ENCODE assay signal across 1 cellular context in the genomic region with DNA sequence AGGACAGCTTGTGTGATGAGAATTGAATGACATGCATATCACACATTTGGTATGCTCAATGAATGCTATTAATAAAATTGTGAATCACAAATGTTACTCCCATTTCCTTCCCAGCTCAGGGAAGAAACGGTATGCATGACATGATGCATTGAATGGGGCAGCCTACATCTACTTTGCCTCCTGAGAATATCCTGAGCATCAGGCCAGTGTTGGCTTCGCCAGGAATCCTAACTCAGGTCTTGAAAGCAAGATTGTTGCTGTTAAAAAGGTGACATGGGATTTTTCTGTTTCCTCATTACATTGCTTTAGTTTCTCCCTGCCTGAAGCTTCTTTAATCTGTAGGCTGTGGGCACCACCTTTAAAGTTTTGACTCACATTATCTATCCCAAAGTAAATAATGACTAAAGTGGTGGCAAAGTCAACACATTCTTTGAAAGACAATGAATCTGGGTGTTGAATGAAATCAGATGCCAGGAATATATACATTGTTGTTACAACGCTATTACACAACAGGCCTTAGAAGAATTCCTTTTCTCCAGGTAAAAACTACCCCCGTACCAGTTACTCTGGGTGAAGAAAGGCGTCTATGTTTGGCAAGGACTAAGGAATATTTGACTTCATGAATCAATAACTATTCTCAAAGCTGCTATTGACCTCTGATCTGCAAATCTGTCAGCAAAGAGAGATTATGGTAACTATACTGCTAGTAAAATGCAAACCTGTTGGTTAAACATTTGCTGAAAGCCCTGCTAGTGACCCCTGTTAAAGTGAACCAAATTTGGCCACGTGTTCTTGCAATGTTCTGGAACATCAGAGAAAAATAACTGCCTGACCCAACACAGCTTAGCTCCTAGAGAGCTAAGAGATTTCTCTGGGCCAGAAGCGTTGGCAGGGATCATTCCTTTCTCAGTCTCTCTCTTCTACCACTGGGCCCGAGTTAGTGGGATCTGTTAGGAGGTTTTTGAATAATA.
TF ChIP-seq lines count a peak whose summit lies in the region.

No MANE protein-coding gene starts in this region.

TF ChIP-seq in HepG2, 621 proteins besides CTCF, POLR2A, EP300 and RAD21 (continued from another document and continues in another):
- TF ChIP-seq, protein P1, sequence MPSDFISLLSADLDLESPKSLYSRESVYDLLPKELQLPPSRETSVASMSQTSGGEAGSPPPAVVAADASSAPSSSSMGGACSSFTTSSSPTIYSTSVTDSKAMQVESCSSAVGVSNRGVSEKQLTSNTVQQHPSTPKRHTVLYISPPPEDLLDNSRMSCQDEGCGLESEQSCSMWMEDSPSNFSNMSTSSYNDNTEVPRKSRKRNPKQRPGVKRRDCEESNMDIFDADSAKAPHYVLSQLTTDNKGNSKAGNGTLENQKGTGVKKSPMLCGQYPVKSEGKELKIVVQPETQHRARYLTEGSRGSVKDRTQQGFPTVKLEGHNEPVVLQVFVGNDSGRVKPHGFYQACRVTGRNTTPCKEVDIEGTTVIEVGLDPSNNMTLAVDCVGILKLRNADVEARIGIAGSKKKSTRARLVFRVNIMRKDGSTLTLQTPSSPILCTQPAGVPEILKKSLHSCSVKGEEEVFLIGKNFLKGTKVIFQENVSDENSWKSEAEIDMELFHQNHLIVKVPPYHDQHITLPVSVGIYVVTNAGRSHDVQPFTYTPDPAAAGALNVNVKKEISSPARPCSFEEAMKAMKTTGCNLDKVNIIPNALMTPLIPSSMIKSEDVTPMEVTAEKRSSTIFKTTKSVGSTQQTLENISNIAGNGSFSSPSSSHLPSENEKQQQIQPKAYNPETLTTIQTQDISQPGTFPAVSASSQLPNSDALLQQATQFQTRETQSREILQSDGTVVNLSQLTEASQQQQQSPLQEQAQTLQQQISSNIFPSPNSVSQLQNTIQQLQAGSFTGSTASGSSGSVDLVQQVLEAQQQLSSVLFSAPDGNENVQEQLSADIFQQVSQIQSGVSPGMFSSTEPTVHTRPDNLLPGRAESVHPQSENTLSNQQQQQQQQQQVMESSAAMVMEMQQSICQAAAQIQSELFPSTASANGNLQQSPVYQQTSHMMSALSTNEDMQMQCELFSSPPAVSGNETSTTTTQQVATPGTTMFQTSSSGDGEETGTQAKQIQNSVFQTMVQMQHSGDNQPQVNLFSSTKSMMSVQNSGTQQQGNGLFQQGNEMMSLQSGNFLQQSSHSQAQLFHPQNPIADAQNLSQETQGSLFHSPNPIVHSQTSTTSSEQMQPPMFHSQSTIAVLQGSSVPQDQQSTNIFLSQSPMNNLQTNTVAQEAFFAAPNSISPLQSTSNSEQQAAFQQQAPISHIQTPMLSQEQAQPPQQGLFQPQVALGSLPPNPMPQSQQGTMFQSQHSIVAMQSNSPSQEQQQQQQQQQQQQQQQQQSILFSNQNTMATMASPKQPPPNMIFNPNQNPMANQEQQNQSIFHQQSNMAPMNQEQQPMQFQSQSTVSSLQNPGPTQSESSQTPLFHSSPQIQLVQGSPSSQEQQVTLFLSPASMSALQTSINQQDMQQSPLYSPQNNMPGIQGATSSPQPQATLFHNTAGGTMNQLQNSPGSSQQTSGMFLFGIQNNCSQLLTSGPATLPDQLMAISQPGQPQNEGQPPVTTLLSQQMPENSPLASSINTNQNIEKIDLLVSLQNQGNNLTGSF (CRISPR knock-in tag; IDR thresholded peaks at IDR 0.05) = no peak
- no peak for TF ChIP-seq POLR2G (IDR thresholded peaks at IDR 0.05; ENCODE audit: low read depth, low read length)
- TF ChIP-seq ZNF792 (CRISPR knock-in tag; IDR thresholded peaks at IDR 0.05) = peak; percentile 67; the same call in 1 of the 2 replicates
- 0 out of 2 replicates have a peak, but pooled peaks have one; percentile 41 for TF ChIP-seq SRF (IDR thresholded peaks at IDR 0.05; ENCODE audit: low read depth, low read length)
- no peak for TF ChIP-seq SMAD1 (CRISPR knock-in tag; IDR thresholded peaks at IDR 0.05; ENCODE audit: borderline replicate concordance, low read depth)
- no peak for TF ChIP-seq SNRNP70 (IDR thresholded peaks at IDR 0.05; ENCODE audit: low read depth, low read length)
- TF ChIP-seq, protein P2, sequence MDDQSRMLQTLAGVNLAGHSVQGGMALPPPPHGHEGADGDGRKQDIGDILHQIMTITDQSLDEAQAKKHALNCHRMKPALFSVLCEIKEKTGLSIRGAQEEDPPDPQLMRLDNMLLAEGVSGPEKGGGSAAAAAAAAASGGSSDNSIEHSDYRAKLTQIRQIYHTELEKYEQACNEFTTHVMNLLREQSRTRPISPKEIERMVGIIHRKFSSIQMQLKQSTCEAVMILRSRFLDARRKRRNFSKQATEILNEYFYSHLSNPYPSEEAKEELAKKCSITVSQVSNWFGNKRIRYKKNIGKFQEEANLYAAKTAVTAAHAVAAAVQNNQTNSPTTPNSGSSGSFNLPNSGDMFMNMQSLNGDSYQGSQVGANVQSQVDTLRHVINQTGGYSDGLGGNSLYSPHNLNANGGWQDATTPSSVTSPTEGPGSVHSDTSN (CRISPR knock-in tag; IDR thresholded peaks at IDR 0.05; ENCODE audit: borderline replicate concordance) = no peak
- TF ChIP-seq TRIM24 (CRISPR knock-in tag; IDR thresholded peaks at IDR 0.05) = peak; percentile 72
- TF ChIP-seq, protein P3, sequence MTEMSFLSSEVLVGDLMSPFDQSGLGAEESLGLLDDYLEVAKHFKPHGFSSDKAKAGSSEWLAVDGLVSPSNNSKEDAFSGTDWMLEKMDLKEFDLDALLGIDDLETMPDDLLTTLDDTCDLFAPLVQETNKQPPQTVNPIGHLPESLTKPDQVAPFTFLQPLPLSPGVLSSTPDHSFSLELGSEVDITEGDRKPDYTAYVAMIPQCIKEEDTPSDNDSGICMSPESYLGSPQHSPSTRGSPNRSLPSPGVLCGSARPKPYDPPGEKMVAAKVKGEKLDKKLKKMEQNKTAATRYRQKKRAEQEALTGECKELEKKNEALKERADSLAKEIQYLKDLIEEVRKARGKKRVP (CRISPR knock-in tag; IDR thresholded peaks at IDR 0.05) = peak in 1 of 2 experiments; percentile 82; a peak in 2 of 4 replicates
- TF ChIP-seq ZNF317 (CRISPR knock-in tag; IDR thresholded peaks at IDR 0.05) = no peak
- TF ChIP-seq, protein P4, sequence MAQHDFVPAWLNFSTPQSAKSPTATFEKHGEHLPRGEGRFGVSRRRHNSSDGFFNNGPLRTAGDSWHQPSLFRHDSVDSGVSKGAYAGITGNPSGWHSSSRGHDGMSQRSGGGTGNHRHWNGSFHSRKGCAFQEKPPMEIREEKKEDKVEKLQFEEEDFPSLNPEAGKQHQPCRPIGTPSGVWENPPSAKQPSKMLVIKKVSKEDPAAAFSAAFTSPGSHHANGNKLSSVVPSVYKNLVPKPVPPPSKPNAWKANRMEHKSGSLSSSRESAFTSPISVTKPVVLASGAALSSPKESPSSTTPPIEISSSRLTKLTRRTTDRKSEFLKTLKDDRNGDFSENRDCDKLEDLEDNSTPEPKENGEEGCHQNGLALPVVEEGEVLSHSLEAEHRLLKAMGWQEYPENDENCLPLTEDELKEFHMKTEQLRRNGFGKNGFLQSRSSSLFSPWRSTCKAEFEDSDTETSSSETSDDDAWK (CRISPR knock-in tag; IDR thresholded peaks at IDR 0.05) = no peak
- TF ChIP-seq, protein P5, sequence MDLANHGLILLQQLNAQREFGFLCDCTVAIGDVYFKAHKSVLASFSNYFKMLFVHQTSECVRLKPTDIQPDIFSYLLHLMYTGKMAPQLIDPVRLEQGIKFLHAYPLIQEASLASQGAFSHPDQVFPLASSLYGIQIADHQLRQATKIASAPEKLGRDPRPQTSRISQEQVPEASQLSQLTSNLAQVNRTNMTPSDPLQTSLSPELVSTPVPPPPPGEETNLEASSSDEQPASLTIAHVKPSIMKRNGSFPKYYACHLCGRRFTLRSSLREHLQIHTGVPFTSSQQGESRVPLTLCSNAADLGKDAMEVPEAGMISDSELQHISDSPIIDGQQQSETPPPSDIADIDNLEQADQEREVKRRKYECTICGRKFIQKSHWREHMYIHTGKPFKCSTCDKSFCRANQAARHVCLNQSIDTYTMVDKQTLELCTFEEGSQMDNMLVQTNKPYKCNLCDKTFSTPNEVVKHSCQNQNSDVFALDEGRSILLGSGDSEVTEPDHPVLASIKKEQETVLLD (CRISPR knock-in tag; IDR thresholded peaks at IDR 0.05; ENCODE audit: low read depth) = no peak
- no peak for TF ChIP-seq EEA1 (CRISPR knock-in tag; IDR thresholded peaks at IDR 0.05; ENCODE audit: borderline replicate concordance)
- no peak for TF ChIP-seq ELF1 (CRISPR knock-in tag; IDR thresholded peaks at IDR 0.05)
- no peak for TF ChIP-seq ZNF737 (CRISPR knock-in tag; IDR thresholded peaks at IDR 0.05; ENCODE audit: borderline replicate concordance)
- TF ChIP-seq, protein P6, sequence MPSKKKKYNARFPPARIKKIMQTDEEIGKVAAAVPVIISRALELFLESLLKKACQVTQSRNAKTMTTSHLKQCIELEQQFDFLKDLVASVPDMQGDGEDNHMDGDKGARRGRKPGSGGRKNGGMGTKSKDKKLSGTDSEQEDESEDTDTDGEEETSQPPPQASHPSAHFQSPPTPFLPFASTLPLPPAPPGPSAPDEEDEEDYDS (CRISPR knock-in tag; IDR thresholded peaks at IDR 0.05) = no peak; the same call in 1 of the 2 replicates
- peak; percentile 70; the same call in 1 of the 2 replicates for TF ChIP-seq HOXD1 (CRISPR knock-in tag; IDR thresholded peaks at IDR 0.05)
- TF ChIP-seq FOXM1 (CRISPR knock-in tag; IDR thresholded peaks at IDR 0.05) = no peak
- no peak for TF ChIP-seq NFYC (CRISPR knock-in tag; IDR thresholded peaks at IDR 0.05)
- no peak for TF ChIP-seq ZFP36 (IDR thresholded peaks at IDR 0.05; ENCODE audit: borderline replicate concordance, low read depth, low read length, partially characterized antibody)
- TF ChIP-seq, protein P7, sequence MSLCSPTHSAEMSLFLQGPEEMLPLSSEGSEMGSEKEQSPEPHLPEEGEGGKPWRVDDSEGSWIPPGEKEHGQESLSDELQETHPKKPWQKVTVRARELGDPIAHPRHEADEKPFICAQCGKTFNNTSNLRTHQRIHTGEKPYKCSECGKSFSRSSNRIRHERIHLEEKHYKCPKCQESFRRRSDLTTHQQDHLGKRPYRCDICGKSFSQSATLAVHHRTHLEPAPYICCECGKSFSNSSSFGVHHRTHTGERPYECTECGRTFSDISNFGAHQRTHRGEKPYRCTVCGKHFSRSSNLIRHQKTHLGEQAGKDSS (CRISPR knock-in tag; IDR thresholded peaks at IDR 0.05; ENCODE audit: borderline replicate concordance, low read depth) = 0 out of 2 replicates have a peak, but pooled peaks have one; percentile 55
- peak; percentile 79 for TF ChIP-seq MIXL1 (CRISPR knock-in tag; IDR thresholded peaks at IDR 0.05)
- TF ChIP-seq, protein P8, sequence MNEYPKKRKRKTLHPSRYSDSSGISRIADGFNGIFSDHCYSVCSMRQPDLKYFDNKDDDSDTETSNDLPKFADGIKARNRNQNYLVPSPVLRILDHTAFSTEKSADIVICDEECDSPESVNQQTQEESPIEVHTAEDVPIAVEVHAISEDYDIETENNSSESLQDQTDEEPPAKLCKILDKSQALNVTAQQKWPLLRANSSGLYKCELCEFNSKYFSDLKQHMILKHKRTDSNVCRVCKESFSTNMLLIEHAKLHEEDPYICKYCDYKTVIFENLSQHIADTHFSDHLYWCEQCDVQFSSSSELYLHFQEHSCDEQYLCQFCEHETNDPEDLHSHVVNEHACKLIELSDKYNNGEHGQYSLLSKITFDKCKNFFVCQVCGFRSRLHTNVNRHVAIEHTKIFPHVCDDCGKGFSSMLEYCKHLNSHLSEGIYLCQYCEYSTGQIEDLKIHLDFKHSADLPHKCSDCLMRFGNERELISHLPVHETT (CRISPR knock-in tag; conservative IDR thresholded peaks at IDR 0.05) = no peak; the same call in none of the 2 replicates
- TF ChIP-seq NFE2L2 (IDR thresholded peaks at IDR 0.05; ENCODE audit: low read length) = no peak
- no peak for TF ChIP-seq ZNF446 (CRISPR knock-in tag; IDR thresholded peaks at IDR 0.05)
- no peak for TF ChIP-seq REL (CRISPR knock-in tag; conservative IDR thresholded peaks at IDR 0.05)
- 0 out of 2 replicates have a peak, but pooled peaks have one; percentile 25 for TF ChIP-seq IRX3 (CRISPR knock-in tag; IDR thresholded peaks at IDR 0.05; ENCODE audit: borderline replicate concordance, low read depth)
- TF ChIP-seq SUZ12 (IDR thresholded peaks at IDR 0.05; ENCODE audit: low read depth, low read length) = no peak
- no peak for TF ChIP-seq TCF12 (IDR thresholded peaks at IDR 0.05)
- no peak; the same call in 1 of the 2 replicates for TF ChIP-seq TCF12 (CRISPR knock-in tag; IDR thresholded peaks at IDR 0.05)
- no peak for TF ChIP-seq ZMAT3 (CRISPR knock-in tag; conservative IDR thresholded peaks at IDR 0.05)
- TF ChIP-seq SP4 (CRISPR knock-in tag; IDR thresholded peaks at IDR 0.05) = no peak
- TF ChIP-seq, protein P9, sequence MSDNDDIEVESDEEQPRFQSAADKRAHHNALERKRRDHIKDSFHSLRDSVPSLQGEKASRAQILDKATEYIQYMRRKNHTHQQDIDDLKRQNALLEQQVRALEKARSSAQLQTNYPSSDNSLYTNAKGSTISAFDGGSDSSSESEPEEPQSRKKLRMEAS (IDR thresholded peaks at IDR 0.05) = peak; percentile 96
- TF ChIP-seq ASH2L (IDR thresholded peaks at IDR 0.05; ENCODE audit: insufficient read length, low read depth, low read length) = peak; percentile 89
- TF ChIP-seq, protein P10, sequence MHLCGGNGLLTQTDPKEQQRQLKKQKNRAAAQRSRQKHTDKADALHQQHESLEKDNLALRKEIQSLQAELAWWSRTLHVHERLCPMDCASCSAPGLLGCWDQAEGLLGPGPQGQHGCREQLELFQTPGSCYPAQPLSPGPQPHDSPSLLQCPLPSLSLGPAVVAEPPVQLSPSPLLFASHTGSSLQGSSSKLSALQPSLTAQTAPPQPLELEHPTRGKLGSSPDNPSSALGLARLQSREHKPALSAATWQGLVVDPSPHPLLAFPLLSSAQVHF (CRISPR knock-in tag; IDR thresholded peaks at IDR 0.05) = no peak
- TF ChIP-seq, protein P11, sequence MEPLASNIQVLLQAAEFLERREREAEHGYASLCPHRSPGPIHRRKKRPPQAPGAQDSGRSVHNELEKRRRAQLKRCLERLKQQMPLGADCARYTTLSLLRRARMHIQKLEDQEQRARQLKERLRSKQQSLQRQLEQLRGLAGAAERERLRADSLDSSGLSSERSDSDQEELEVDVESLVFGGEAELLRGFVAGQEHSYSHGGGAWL (CRISPR knock-in tag; IDR thresholded peaks at IDR 0.05) = no peak
- TF ChIP-seq ZBTB42 (CRISPR knock-in tag; IDR thresholded peaks at IDR 0.05) = no peak
- TF ChIP-seq, protein P12, sequence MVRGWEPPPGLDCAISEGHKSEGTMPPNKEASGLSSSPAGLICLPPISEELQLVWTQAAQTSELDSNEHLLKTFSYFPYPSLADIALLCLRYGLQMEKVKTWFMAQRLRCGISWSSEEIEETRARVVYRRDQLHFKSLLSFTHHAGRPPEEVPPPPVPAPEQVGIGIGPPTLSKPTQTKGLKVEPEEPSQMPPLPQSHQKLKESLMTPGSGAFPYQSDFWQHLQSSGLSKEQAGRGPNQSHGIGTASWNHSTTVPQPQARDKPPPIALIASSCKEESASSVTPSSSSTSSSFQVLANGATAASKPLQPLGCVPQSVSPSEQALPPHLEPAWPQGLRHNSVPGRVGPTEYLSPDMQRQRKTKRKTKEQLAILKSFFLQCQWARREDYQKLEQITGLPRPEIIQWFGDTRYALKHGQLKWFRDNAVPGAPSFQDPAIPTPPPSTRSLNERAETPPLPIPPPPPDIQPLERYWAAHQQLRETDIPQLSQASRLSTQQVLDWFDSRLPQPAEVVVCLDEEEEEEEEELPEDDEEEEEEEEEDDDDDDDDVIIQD (CRISPR knock-in tag; IDR thresholded peaks at IDR 0.05; ENCODE audit: low read depth) = peak; percentile 48; the same call in 1 of the 2 replicates
- no peak for TF ChIP-seq HNRNPK (IDR thresholded peaks at IDR 0.05; ENCODE audit: low read depth, low read length, poor library complexity, severe bottlenecking)
- no peak for TF ChIP-seq CREB1 (IDR thresholded peaks at IDR 0.05)
- peak; percentile 87 for TF ChIP-seq CREB1 (CRISPR knock-in tag; IDR thresholded peaks at IDR 0.05)
- peak; percentile 99 for TF ChIP-seq NCOR1 (IDR thresholded peaks at IDR 0.05; ENCODE audit: borderline replicate concordance, low read length)
- TF ChIP-seq ZNF354B (CRISPR knock-in tag; IDR thresholded peaks at IDR 0.05) = no peak
- no peak for TF ChIP-seq PRMT3 (CRISPR knock-in tag; IDR thresholded peaks at IDR 0.05; ENCODE audit: borderline replicate concordance, low read depth)
